ENCODE assay signal across 10 cellular contexts in the genomic region with DNA sequence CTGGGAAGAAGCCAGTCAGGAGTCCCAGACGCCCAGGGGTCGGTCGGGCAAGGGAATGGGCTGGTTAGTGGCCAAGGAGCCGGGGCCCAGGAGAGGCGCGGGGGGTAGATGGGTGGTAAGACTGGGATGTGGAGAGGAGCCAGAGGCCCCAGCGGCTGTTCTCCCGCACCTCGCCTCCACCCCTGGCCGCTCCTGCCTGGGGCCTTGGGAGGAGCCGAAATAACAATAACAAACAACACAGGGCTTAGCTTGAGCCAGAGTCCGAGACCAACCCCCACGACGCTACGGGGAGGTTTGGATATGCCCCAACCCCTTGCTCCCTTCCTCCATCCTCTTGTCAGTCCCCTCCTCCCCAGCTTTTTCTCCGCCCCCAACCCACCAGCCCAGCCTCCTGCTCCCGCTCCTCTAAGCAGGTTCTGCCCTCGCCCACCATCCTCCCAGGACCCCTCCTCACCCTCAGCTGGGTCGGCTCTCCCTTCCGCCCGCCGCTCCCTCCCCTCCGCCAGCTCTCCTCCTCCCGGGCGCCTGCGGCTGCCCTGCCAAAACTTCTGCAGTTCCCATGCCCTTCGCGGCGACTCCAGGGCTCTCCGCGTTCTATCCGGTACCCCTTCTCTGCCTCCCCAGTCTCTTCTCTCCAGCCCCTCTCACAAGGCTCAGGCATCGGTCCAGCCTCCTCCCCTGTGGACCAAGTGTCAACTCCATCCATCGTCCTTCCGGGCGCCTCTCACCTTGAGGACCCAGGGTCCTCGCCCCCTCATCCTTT.
DNase-seq lines count a peak whose midpoint lies in the region; TF ChIP-seq lines count a peak whose summit lies in the region.
"Had no signal": no experiment of that assay in that cellular context is flagged by ENCODE, and none has a peak within 500 bp of the region (broad histone marks: within the 10 kb centered on the region; RNA-seq: fewer than 3 reads in every experiment).

No MANE protein-coding gene starts in this region.

- peaks cover 6 to 8% of the 10 kb centered on the region in 2 donors for H3K36me3 ChIP-seq in muscle layer of duodenum (ENCODE audit: control insufficient read depth in 1 of 2, insufficient read depth in 2 of 2, low read length in 2 of 2)

- H3K4me3 ChIP-seq in HFF-Myc (replicated peaks; ENCODE audit: low read depth, low read length): peak overlapping the region; percentile 18
- H3K4me3 ChIP-seq in muscle layer of duodenum (ENCODE audit: low read depth in 1 of 2, low read length in 2 of 2): peak overlapping the region; percentile 12 to 43

- H3K27me3 ChIP-seq in muscle layer of duodenum (ENCODE audit: low read depth, low read length): peaks cover 29% of the 10 kb centered on the region

- TF ChIP-seq CTCF in HFF-Myc (IDR thresholded peaks at IDR 0.05; ENCODE audit: low read depth, low read length, missing control alignments): no peak

- H3K4me1 ChIP-seq in muscle layer of duodenum (ENCODE audit: control insufficient read depth in 1 of 2, insufficient read depth in 2 of 2, low read length in 2 of 2): peaks cover 0 to 28% of the 10 kb centered on the region in 2 donors

- DNase-seq in AG20443 (ENCODE audit: low spot score) (peak; percentile 37), HFF-Myc (ENCODE audit: extremely low read depth, low read depth) (no peak), ecto neural progenitor cell (ENCODE audit: low spot score) (peak; percentile 70), NCI-H524 treated with DMSO at 0.1 percent for 48 hours (lab: John Stamatoyannopoulos, UW) (no peak), NCI-H510A (lab: John Stamatoyannopoulos, UW) (no peak), NCI-H2107 treated with DMSO at 0.1 percent for 48 hours (lab: John Stamatoyannopoulos, UW; ENCODE audit: unreplicated experiment) (no peak), foreskin melanocyte (no peak)
- DNase-seq: GDM1, MM.1S had no signal

- no peaks in the 10 kb centered on the region for H3K9me3 ChIP-seq in muscle layer of duodenum (ENCODE audit: control insufficient read depth in 1 of 2, low read length in 2 of 2)

- H3K27ac ChIP-seq in muscle layer of duodenum (ENCODE audit: low read length): no peak overlapping the region

Comparison
In these comparisons a context has a peak if more than half of its experiments do, and no peak if none do; other contexts are left out.
1. DNase-seq: peak in AG20443 (single experiment) and ecto neural progenitor cell (single experiment); none in HFF-Myc (single experiment), NCI-H524 treated with DMSO at 0.1 percent for 48 hours (single experiment), NCI-H510A (single experiment), NCI-H2107 treated with DMSO at 0.1 percent for 48 hours (single experiment) and foreskin melanocyte (single experiment).